ENCODE assay signal across 8 cellular contexts in genomic region chr5:138241688-138242547, GRCh38. TPM values are rescaled to one million over a fixed set of nuclear protein-coding genes. Genes with fewer than 3 reads are reported as not detected.
DNase-seq lines count a peak whose midpoint lies in the region; ATAC-seq and TF ChIP-seq lines count a peak whose summit lies in the region.

No MANE protein-coding gene starts in this region.

- H3K27me3 Mint-ChIP-seq in H9 (ENCODE audit: low read depth), result peaks cover 56% of the 10 kb centered on the region
- peaks cover 55% of the 10 kb centered on the region for H3K27me3 Mint-ChIP-seq in activated naive CD8-positive, alpha-beta T cell treated with anti-CD3 and anti-CD28 coated beads for 36 hours

- H3K9me3 Mint-ChIP-seq in H9, result no peaks in the 10 kb centered on the region
- no peaks in the 10 kb centered on the region for H3K9me3 Mint-ChIP-seq in activated naive CD8-positive, alpha-beta T cell treated with anti-CD3 and anti-CD28 coated beads for 36 hours

- H2AK5ac ChIP-seq in H9 (ENCODE audit: insufficient read length, low read length), result no peak overlapping the region

- no peak overlapping the region for H2BK120ac ChIP-seq in H9 (ENCODE audit: low read depth, low read length, poor library complexity, severe bottlenecking)

- H3K27ac ChIP-seq in ACC112 (ENCODE audit: low read depth, low read length) (no peak overlapping the region), H9 (ENCODE audit: insufficient read length, low read depth, low read length) (no peak overlapping the region)

- no peaks in the 10 kb centered on the region for H3K9me3 ChIP-seq in H9 (ENCODE audit: control insufficient read depth, low read depth, low read length)

- no peak overlapping the region for H3K18ac ChIP-seq in H9 (ENCODE audit: insufficient read length, low read depth, low read length)

- peak overlapping the region; percentile 64 for H3K4me2 ChIP-seq in H9 (ENCODE audit: insufficient read depth, insufficient read length, low read length)

- H3K4ac ChIP-seq in H9 (ENCODE audit: low read depth, low read length), result no peak overlapping the region

- H3K23me2 ChIP-seq in H9 (ENCODE audit: insufficient read length, low read depth, low read length, poor library complexity, severe bottlenecking), result peaks cover 3% of the 10 kb centered on the region

- no peak; the same call in 2 of the 3 replicates for TF ChIP-seq CTCF in H9 (conservative IDR thresholded peaks at IDR 0.05)

- H3K4me1 Mint-ChIP-seq in H9, result peaks cover 19 to 31% of the 10 kb centered on the region in 2 experiments
- peaks cover 13% of the 10 kb centered on the region for H3K4me1 Mint-ChIP-seq in activated naive CD8-positive, alpha-beta T cell treated with anti-CD3 and anti-CD28 coated beads for 36 hours

- no peak overlapping the region for H2BK12ac ChIP-seq in H9 (ENCODE audit: insufficient read length, low read depth, low read length)

- H3K36me3 Mint-ChIP-seq in H9 (ENCODE audit: insufficient read depth in 1 of 3, low read depth in 3 of 3), result no peaks in the 10 kb centered on the region
- no peaks in the 10 kb centered on the region for H3K36me3 Mint-ChIP-seq in activated naive CD8-positive, alpha-beta T cell treated with anti-CD3 and anti-CD28 coated beads for 36 hours

- H2AFZ ChIP-seq in ACC112 (ENCODE audit: low read length, unreplicated experiment), result peak overlapping the region; percentile 91
- no peak overlapping the region for H2AFZ ChIP-seq in H9 (ENCODE audit: low read length)

- H3K23ac ChIP-seq in H9 (ENCODE audit: insufficient read length, low read depth, low read length), result no peak overlapping the region

- peak overlapping the region; percentile 82 for H3K4me3 ChIP-seq in ACC112 (ENCODE audit: low read depth, low read length)

- peak overlapping the region in 1 of 3 experiments; percentile 40; a peak in 2 of 7 replicates for H3K27ac Mint-ChIP-seq in H9
- H3K27ac Mint-ChIP-seq in activated naive CD8-positive, alpha-beta T cell treated with anti-CD3 and anti-CD28 coated beads for 36 hours, result no peak overlapping the region

- H3K4me3 Mint-ChIP-seq in H9, result peak overlapping the region; percentile 59 to 78
- H3K4me3 Mint-ChIP-seq in activated naive CD8-positive, alpha-beta T cell treated with anti-CD3 and anti-CD28 coated beads for 36 hours, result peak overlapping the region; percentile 8

- no peak overlapping the region for H3K14ac ChIP-seq in H9 (ENCODE audit: insufficient read depth, low read length)

- no peak overlapping the region for H2BK20ac ChIP-seq in H9 (ENCODE audit: low read depth, low read length, poor library complexity, severe bottlenecking)

- H3K36me3 ChIP-seq in ACC112 (ENCODE audit: insufficient read depth, low read length), result no peaks in the 10 kb centered on the region

- no peaks in the 10 kb centered on the region for H4K20me1 ChIP-seq in H9 (ENCODE audit: control insufficient read depth, insufficient read depth, insufficient read length)

- H3K27me3 ChIP-seq in ACC112 (ENCODE audit: insufficient read depth, low read length) (peaks cover 54% of the 10 kb centered on the region), H9 (ENCODE audit: insufficient read depth, low read length) (peaks cover 12% of the 10 kb centered on the region)

- H3K4me1 ChIP-seq in ACC112 (ENCODE audit: control insufficient read depth, insufficient read depth, low read length, unreplicated experiment) (peaks cover 8% of the 10 kb centered on the region), H9 (ENCODE audit: insufficient read depth, low read length) (no peaks in the 10 kb centered on the region; the same call in 1 of the 2 replicates)

- H3K9ac ChIP-seq in H9 (ENCODE audit: extremely low read depth, insufficient read length, low read length), result peak overlapping the region; percentile 2

- H3T11ph ChIP-seq in H9 (ENCODE audit: low read length), result no peak overlapping the region

- DNase-seq in H9 (peak; percentile 57), hepatic stellate cell (ENCODE audit: low spot score) (peak; percentile 44), renal cortical epithelial cell (ENCODE audit: low read depth) (peak; percentile 14), NCI-H1436 treated with DMSO at 0.1 percent for 48 hours (lab: John Stamatoyannopoulos, UW) (no peak)
- no peak for DNase-seq in activated naive CD8-positive, alpha-beta T cell treated with anti-CD3 and anti-CD28 coated beads for 36 hours

- H3K79me1 ChIP-seq in H9 (ENCODE audit: insufficient read depth, low read depth, low read length, poor library complexity, severe bottlenecking), result no peaks in the 10 kb centered on the region

- H3K79me2 ChIP-seq in ACC112 (ENCODE audit: control insufficient read depth, insufficient read depth, low read length, unreplicated experiment) (no peaks in the 10 kb centered on the region), H9 (ENCODE audit: insufficient read depth, low read length) (no peaks in the 10 kb centered on the region)

- no CpG with 5 or more reads among the region's 67 CpGs for WGBS in H9 (ENCODE audit: extremely low coverage, insufficient read length, low lambda C conversion rate)

- H2BK15ac ChIP-seq in H9 (ENCODE audit: low read depth, low read length), result no peak overlapping the region

- no peak overlapping the region for H4K8ac ChIP-seq in H9 (replicated peaks; ENCODE audit: insufficient read length, low read depth, low read length)

- H2BK5ac ChIP-seq in H9 (ENCODE audit: insufficient read length, low read length), result no peak overlapping the region

- no peak for ATAC-seq in GM21390 (IDR thresholded peaks at IDR 0.05; ENCODE audit: unreplicated experiment)
- ATAC-seq in GM18861 (IDR thresholded peaks at IDR 0.05; ENCODE audit: unreplicated experiment), result no peak

- no peak overlapping the region for H4K5ac ChIP-seq in H9 (ENCODE audit: insufficient read length, low read depth, low read length)

- no peak overlapping the region for H3K56ac ChIP-seq in H9 (ENCODE audit: insufficient read length, low read depth, low read length)

- H4K91ac ChIP-seq in H9 (ENCODE audit: insufficient read length, low read depth, low read length), result no peak overlapping the region

RNA-seq across cellular contexts. Expression of gene CDC23, which starts 28.8 kb away (rescaled TPM):
- total RNA-seq in H9 (2021) (41.0 and 41.3 TPM in 2 replicates), renal cortical epithelial cell (31.8 and 35.0 TPM in 2 replicates)
- total RNA-seq in activated naive CD8-positive, alpha-beta T cell treated with anti-CD3 and anti-CD28 coated beads for 36 hours, result 10 to 100 TPM; 46.3 to 51.5 TPM

RNA-seq across cellular contexts. Expression of gene GFRA3, which starts 32.5 kb away (rescaled TPM):
- total RNA-seq in H9 (2021) (1.6 and 1.8 TPM in 2 replicates), renal cortical epithelial cell (not detected in 2 replicates)
- total RNA-seq in activated naive CD8-positive, alpha-beta T cell treated with anti-CD3 and anti-CD28 coated beads for 36 hours, result under 1 TPM in 1 of 2 experiments, not detected in 1; 0.18 TPM

Comparison
In these comparisons a context has a peak if more than half of its experiments do, and no peak if none do; other contexts are left out.
1. DNase-seq: peak in H9 (single experiment), hepatic stellate cell (single experiment) and renal cortical epithelial cell (single experiment); none in activated naive CD8-positive, alpha-beta T cell treated with anti-CD3 and anti-CD28 coated beads for 36 hours (single experiment) and NCI-H1436 treated with DMSO at 0.1 percent for 48 hours (single experiment).